Comparison of ENCODE assay signal across 16 cellular contexts in the genomic region with DNA sequence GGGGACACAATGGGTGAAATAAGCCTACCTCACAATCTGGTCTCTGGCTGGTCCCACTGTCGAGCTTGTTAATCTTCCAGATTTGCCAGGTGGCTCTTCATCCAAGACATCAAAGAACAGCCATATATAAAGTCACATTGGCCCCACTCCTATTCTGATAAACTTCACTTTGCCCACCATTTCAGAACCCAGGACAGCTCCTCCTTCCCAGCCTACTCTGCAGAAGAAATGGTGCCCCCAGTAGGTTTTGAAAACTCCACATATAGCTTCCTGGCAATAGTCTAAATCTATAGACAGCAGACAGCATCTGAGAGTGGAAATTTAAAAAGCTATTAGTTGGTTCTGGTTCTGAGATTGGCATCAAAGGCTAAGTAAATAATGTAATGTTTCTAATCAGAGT.
DNase-seq lines count a peak whose midpoint lies in the region; ATAC-seq lines count a peak whose summit lies in the region.
"Had no signal": no experiment of that assay in that cellular context is flagged by ENCODE, and none has a peak within 500 bp of the region (broad histone marks: within the 10 kb centered on the region; RNA-seq: fewer than 3 reads in every experiment).

No MANE protein-coding gene starts in this region.

- H3K36me3 ChIP-seq in SJCRH30 (no peaks in the 10 kb centered on the region), iPS DF 6.9 (ENCODE audit: control insufficient read depth, insufficient read depth, low read length) (no peaks in the 10 kb centered on the region)
- H3K36me3 ChIP-seq: gastrocnemius medialis, stomach had no signal

- WGBS in iPS DF 6.9 (ENCODE audit: insufficient coverage, insufficient read length) = no CpG with 5 or more reads among the region's 1 CpG

- H3K4me3 ChIP-seq in SJCRH30 = no peak overlapping the region
- H3K4me3 ChIP-seq in iPS DF 6.9 (ENCODE audit: low read length) = no peak overlapping the region
- H3K4me3 ChIP-seq: gastrocnemius medialis, lung, stomach had no signal

- no peaks in the 10 kb centered on the region for H3K27me3 ChIP-seq in SJCRH30
- no peaks in the 10 kb centered on the region for H3K27me3 ChIP-seq in iPS DF 6.9 (ENCODE audit: control insufficient read depth, insufficient read depth, low read length)
- H3K27me3 ChIP-seq: gastrocnemius medialis, stomach had no signal

- DNase-seq in ACHN (peak; percentile 21), HuH-7 (ENCODE audit: low spot score) (peak; percentile 12), SJCRH30 (peak; percentile 31 to 63), iPS DF 6.9 (ENCODE audit: low read depth, low spot score) (peak; percentile 27), RPMI8226 (no peak), globus pallidus (ENCODE audit: low spot score) (no peak)
- DNase-seq in central memory CD4-positive, alpha-beta T cell = no peak
- DNase-seq: activated CD4-positive, alpha-beta T cell treated with anti-CD3 and anti-CD28 coated beads for 48 hours; aorta; gastrocnemius medialis; naive thymus-derived CD4-positive, alpha-beta T cell; NCI-H2171; stomach had no signal

- ATAC-seq in HG03442 (IDR thresholded peaks at IDR 0.05; ENCODE audit: unreplicated experiment) = no peak
- ATAC-seq: gastrocnemius medialis; naive thymus-derived CD4-positive, alpha-beta T cell had no signal

- H3K4me1 ChIP-seq in SJCRH30 (no peaks in the 10 kb centered on the region), iPS DF 6.9 (ENCODE audit: control insufficient read depth, insufficient read depth, low read length) (no peaks in the 10 kb centered on the region)
- H3K4me1 ChIP-seq: gastrocnemius medialis, stomach had no signal

- H3K9me3 ChIP-seq in SJCRH30 (replicated peaks) (no peaks in the 10 kb centered on the region), iPS DF 6.9 (ENCODE audit: control insufficient read depth, insufficient read depth, low read length) (no peaks in the 10 kb centered on the region)
- H3K9me3 ChIP-seq: gastrocnemius medialis had no signal

- H3K27ac ChIP-seq in SJCRH30 (no peak overlapping the region), iPS DF 6.9 (ENCODE audit: low read length) (no peak overlapping the region)
- H3K27ac ChIP-seq: epithelial cell of prostate, gastrocnemius medialis, stomach had no signal

- in situ Hi-C loops in ACHN (cut with HindIII; ENCODE audit: low pct_ligation_motif_present, low pct_unique_long_range_greater_than_20kb, low sequenced_read_pairs) = no loop called here

Comparison
In these comparisons a context has a peak if more than half of its experiments do, and no peak if none do; other contexts are left out.
1. DNase-seq: peak in ACHN (single experiment), HuH-7 (single experiment), SJCRH30 (2 of 2) and iPS DF 6.9 (single experiment); none in RPMI8226 (single experiment), central memory CD4-positive, alpha-beta T cell (single experiment) and globus pallidus (single experiment).